8 cellular contexts compared by ENCODE assay signal in the genomic region with DNA sequence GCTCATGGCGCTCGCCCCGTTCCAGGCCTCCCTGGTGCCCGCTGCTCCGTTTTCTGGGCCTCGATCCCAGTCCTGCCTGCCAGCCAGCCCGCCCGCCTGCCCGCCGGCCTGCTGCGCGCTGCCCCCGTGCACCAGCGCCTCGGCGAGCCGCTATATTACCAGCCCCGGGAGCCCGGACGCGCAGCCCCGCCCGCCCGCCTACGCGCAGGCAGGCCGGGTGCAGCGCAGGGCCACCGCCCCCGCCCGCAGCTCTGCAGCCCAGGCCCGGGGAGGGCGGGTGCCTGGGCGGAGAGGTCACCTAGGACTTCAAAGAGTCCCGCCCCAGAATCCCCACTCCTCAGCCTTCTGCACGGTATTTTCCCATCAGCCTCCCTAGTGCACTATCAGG. TPM values are rescaled to one million over a fixed set of nuclear protein-coding genes. Genes with fewer than 3 reads are reported as not detected.
A peak's percentile ranks its signal among the peaks of the same experiment; 100 is the strongest.
DNase-seq lines count a peak whose midpoint lies in the region; ATAC-seq and TF ChIP-seq lines count a peak whose summit lies in the region.

MAOB (minus strand) TSS at position 157 of the 388 bp plus-strand sequence; CDS start at position 6, 151 bp downstream.

- intact Hi-C loops in left cardiac atrium (cut with DNase I) = no loop called here

- DNase-seq in GM20000 (ENCODE audit: low spot score) (peak; percentile 27), left cardiac atrium (peak; percentile 54), retina (peak; percentile 31)
- peak; percentile 28 to 47 for DNase-seq in activated T-cell treated with anti-CD3 and anti-CD28 coated beads, Interleukin-2, amount 50 U/mL, for 48 hours
- DNase-seq in central memory CD4-positive, alpha-beta T cell = no peak

- ATAC-seq in left cardiac atrium (peak; percentile 91 to 96), GM18511 (IDR thresholded peaks at IDR 0.05; ENCODE audit: unreplicated experiment) (no peak), GM18870 (IDR thresholded peaks at IDR 0.05; ENCODE audit: unreplicated experiment) (no peak), GM18502 (IDR thresholded peaks at IDR 0.05; ENCODE audit: poor library complexity, unreplicated experiment) (no peak)

- no peak for TF ChIP-seq CTCF in GM20000 (IDR thresholded peaks at IDR 0.05; ENCODE audit: extremely low read depth, missing control alignments)

RNA-seq across cellular contexts. Expression of gene MAOB, which starts in this region (rescaled TPM):
- 10 to 100 TPM; 69.7 to 98.1 TPM for total RNA-seq in left cardiac atrium

Comparison
In these comparisons a context has a peak if more than half of its experiments do, and no peak if none do; other contexts are left out.
1. ATAC-seq: peak in left cardiac atrium (2 of 2); none in GM18511 (single experiment), GM18870 (single experiment) and GM18502 (single experiment).